25 cellular contexts compared by ENCODE assay signal in genomic region chr4:187576751-187577150, GRCh38.
"Had no signal": no experiment of that assay in that cellular context is flagged by ENCODE, and none has a peak within 500 bp of the region (broad histone marks: within the 10 kb centered on the region; RNA-seq: fewer than 3 reads in every experiment).

No MANE protein-coding gene starts in this region.

- H3K27ac ChIP-seq: Peyer's patch, RWPE1, SJCRH30 had no signal

- H3K9me3 ChIP-seq: Peyer's patch, SJCRH30 had no signal

- H3K4me3 ChIP-seq: Peyer's patch, SJCRH30 had no signal

- H3K27me3 ChIP-seq: Peyer's patch, SJCRH30 had no signal

- H3K4me1 ChIP-seq: Peyer's patch, SJCRH30 had no signal

- DNase-seq: activated B cell treated with CpG ODN at 0.5 μM for 24 hours; activated CD4-positive, alpha-beta T cell treated with anti-CD3 and anti-CD28 coated beads for 1 hour; activated CD4-positive, alpha-beta T cell treated with anti-CD3 and anti-CD28 coated beads, Interleukin-2, amount 10 ng/mL, durations not matched to agents 24 days and 14 days; activated CD4-positive, alpha-beta T cell treated with anti-CD3 and anti-CD28 coated beads, Interleukin-2, amount 50 U/mL, for 48 hours; activated effector memory CD4-positive, alpha-beta T cell treated with anti-CD3 and anti-CD28 coated beads, Interleukin-2, amount 50 U/mL, for 16 hours; activated naive CD4-positive, alpha-beta T cell treated with Interleukin-2 at 50 U/mL for 16 hours; activated naive CD8-positive, alpha-beta T cell treated with anti-CD3 and anti-CD28 coated beads, Interleukin-2, amount 50 U/mL, for 24 hours; activated T-cell treated with anti-CD3 and anti-CD28 coated beads, Interleukin-2, amount 50 U/mL, for 4 hours; IMR-90; Kasumi-1; KBM-7; NCI-H1048; NCI-H146; NCI-H187 treated with DMSO at 0.1 percent for 48 hours; NCI-H2081 treated with DMSO at 0.1 percent for 48 hours; NCI-H446; NCI-H774; NK-92 treated with Interleukin-12 subunit alpha and Interleukin-12 subunit beta, amount 100 ng/mL, for 24 hours; Peyer's patch; Right ventricle myocardium superior; T-helper 17 cell; T-helper 9 cell had no signal

- ATAC-seq: activated naive CD4-positive, alpha-beta T cell treated with anti-CD3 and anti-CD28 coated beads, Interleukin-2, amount 50 U/mL, for 72 hours; activated naive CD8-positive, alpha-beta T cell treated with anti-CD3 and anti-CD28 coated beads, Interleukin-2, amount 50 U/mL, for 24 hours; activated T-cell treated with anti-CD3 and anti-CD28 coated beads, Interleukin-2, amount 50 U/mL, for 4 hours; T-helper 17 cell had no signal

- H3K36me3 ChIP-seq: Peyer's patch, SJCRH30 had no signal
